8 cellular contexts compared by ENCODE assay signal in genomic region chr7:32495298-32496051, GRCh38. TPM values are rescaled to one million over a fixed set of nuclear protein-coding genes. Genes with fewer than 3 reads are reported as not detected.
A peak's percentile ranks its signal among the peaks of the same experiment; 100 is the strongest.
DNase-seq lines count a peak whose midpoint lies in the region; ATAC-seq, FAIRE-seq and TF ChIP-seq lines count a peak whose summit lies in the region.

AVL9 (plus strand) TSS chr7:32495489; CDS start chr7:32495710, 221 bp downstream.

- TF ChIP-seq CTCF in cardiac muscle cell (IDR thresholded peaks at IDR 0.05; ENCODE audit: low read depth, low read length), result no peak
- no peak for TF ChIP-seq CTCF in tibial nerve (IDR thresholded peaks at IDR 0.05)

- peak within 1 kb of the TSS; percentile 97 for H2AK5ac ChIP-seq in trophoblast cell (ENCODE audit: low read length)

- H2BK5ac ChIP-seq in trophoblast cell (ENCODE audit: low read depth, low read length, poor library complexity), result peak within 1 kb of the TSS; percentile 99

- H3K14ac ChIP-seq in trophoblast cell (ENCODE audit: low read length), result peak within 1 kb of the TSS; percentile 100

- no peak within 1 kb of the TSS for H2BK12ac ChIP-seq in trophoblast cell (ENCODE audit: low read length)

- no peak within 1 kb of the TSS for H3K23ac ChIP-seq in trophoblast cell (ENCODE audit: low read length)

- H3K9me3 ChIP-seq in adipocyte (ENCODE audit: control insufficient read depth, low read length) (no peaks in the 10 kb centered on the region), cardiac muscle cell (ENCODE audit: low read depth) (no peaks in the 10 kb centered on the region), trophoblast cell (ENCODE audit: insufficient read depth, low read depth, low read length) (no peaks in the 10 kb centered on the region), tibial nerve (peaks cover 0 to 4% (median 0%) of the 10 kb centered on the region in 4 donors)

- ATAC-seq in HG02840 (IDR thresholded peaks at IDR 0.05; ENCODE audit: low FRiP score, unreplicated experiment), result peak; percentile 97

- no CpG with 5 or more reads among the region's 67 CpGs for WGBS in trophoblast cell (ENCODE audit: extremely low coverage, insufficient coverage, insufficient read length)
- WGBS in tibial nerve, 2 donors, result 0 to 1% methylated on average over 5 to 38 of the region's 67 CpGs

- H3K4ac ChIP-seq in trophoblast cell (ENCODE audit: low read depth, low read length), result peak within 1 kb of the TSS; percentile 96

- H4K8ac ChIP-seq in trophoblast cell (ENCODE audit: low read depth, low read length), result peak within 1 kb of the TSS; percentile 97

- H3K4me3 ChIP-seq in adipocyte (ENCODE audit: low read length) (peak within 1 kb of the TSS; percentile 99), cardiac muscle cell (peak within 1 kb of the TSS; percentile 80), trophoblast cell (ENCODE audit: low read depth, low read length) (peak within 1 kb of the TSS; percentile 87), tibial nerve (peak within 1 kb of the TSS; percentile 92 to 95 (median 94))

- no peaks in the 10 kb centered on the region for H3K27me3 ChIP-seq in adipocyte (replicated peaks; ENCODE audit: control insufficient read depth, insufficient read depth, low read length)
- H3K27me3 ChIP-seq in cardiac muscle cell, result no peaks in the 10 kb centered on the region
- H3K27me3 ChIP-seq in trophoblast cell (ENCODE audit: insufficient read depth, low read length), result no peaks in the 10 kb centered on the region
- H3K27me3 ChIP-seq in tibial nerve, result no peaks in the 10 kb centered on the region

- H2BK120ac ChIP-seq in trophoblast cell (ENCODE audit: insufficient read depth, low read length, poor library complexity), result peak within 1 kb of the TSS; percentile 95

- H3K4me1 ChIP-seq in adipocyte (ENCODE audit: control insufficient read depth, insufficient read depth, low read length), result peaks cover 12% of the 10 kb centered on the region
- peaks cover 5% of the 10 kb centered on the region for H3K4me1 ChIP-seq in cardiac muscle cell (ENCODE audit: low read depth)
- peaks cover 0 to 2% of the 10 kb centered on the region in 2 experiments for H3K4me1 ChIP-seq in trophoblast cell (ENCODE audit: control insufficient read depth in 1 of 2, insufficient read depth in 2 of 2, low read length in 2 of 2)
- peaks cover 0 to 31% (median 15%) of the 10 kb centered on the region in 4 donors for H3K4me1 ChIP-seq in tibial nerve

- H4K12ac ChIP-seq in trophoblast cell (ENCODE audit: low read depth, low read length), result peak within 1 kb of the TSS; percentile 98

- peak; percentile 97 for TF ChIP-seq POLR2A in GM12892 (IDR thresholded peaks at IDR 0.05; ENCODE audit: low read depth, low read length)
- peak; percentile 80 to 88 for TF ChIP-seq POLR2A in tibial nerve (IDR thresholded peaks at IDR 0.05)

- DNase-seq in GM12892 (ENCODE audit: insufficient read length) (peak; percentile 82), NCI-H1436 (lab: John Stamatoyannopoulos, UW) (peak; percentile 95), T follicular helper cell (ENCODE audit: low read depth) (peak; percentile 98), adipocyte (ENCODE audit: low read depth) (peak; percentile 99), cardiac muscle cell (ENCODE audit: low read depth in 1 of 2, low spot score in 1 of 2) (peak; percentile 98), trophoblast cell (peak; percentile 95), tibial nerve (ENCODE audit: low spot score in 2 of 2) (peak; percentile 94 to 95)

- FAIRE-seq in GM12892 (lab: Jason Lieb, UNC), result peak; percentile 97

- peak within 1 kb of the TSS; percentile 81 for H3K4me2 ChIP-seq in trophoblast cell (ENCODE audit: low read length)

- peak within 1 kb of the TSS; percentile 99 for H4K91ac ChIP-seq in trophoblast cell (ENCODE audit: low read depth, low read length)

- peaks cover 10% of the 10 kb centered on the region for H3K79me1 ChIP-seq in trophoblast cell (ENCODE audit: low read length)

- H2AFZ ChIP-seq in trophoblast cell (ENCODE audit: insufficient read depth, low read length, poor library complexity), result peak within 1 kb of the TSS; percentile 95

- H3K79me2 ChIP-seq in trophoblast cell (ENCODE audit: control insufficient read depth, insufficient read depth, low read length, poor library complexity), result peaks cover 9% of the 10 kb centered on the region

- H3K36me3 ChIP-seq in adipocyte (ENCODE audit: control insufficient read depth, insufficient read depth, low read length, severe bottlenecking) (no peaks in the 10 kb centered on the region), cardiac muscle cell (no peaks in the 10 kb centered on the region), trophoblast cell (ENCODE audit: control insufficient read depth in 1 of 2, insufficient read depth in 2 of 2, low read length in 2 of 2) (no peaks in the 10 kb centered on the region), tibial nerve (peaks cover 0 to 10% (median 0%) of the 10 kb centered on the region in 3 donors)

- peak within 1 kb of the TSS; percentile 96 for H3K9ac ChIP-seq in adipocyte (ENCODE audit: low read length)
- H3K9ac ChIP-seq in trophoblast cell (ENCODE audit: low read length), result peak within 1 kb of the TSS; percentile 96

- H3K18ac ChIP-seq in trophoblast cell (ENCODE audit: low read length), result peak within 1 kb of the TSS; percentile 100

- H3K27ac ChIP-seq in cardiac muscle cell, result peak within 1 kb of the TSS; percentile 96
- H3K27ac ChIP-seq in trophoblast cell (ENCODE audit: low read depth, low read length), result peak within 1 kb of the TSS; percentile 97
- peak within 1 kb of the TSS; percentile 89 to 98 (median 96) for H3K27ac ChIP-seq in tibial nerve

- TF ChIP-seq EP300 in tibial nerve (IDR thresholded peaks at IDR 0.05), result peak; percentile 83 to 97

RNA-seq across cellular contexts. Expression of gene AVL9, which starts in this region (rescaled TPM):
- 16.9 TPM for polyA plus RNA-seq in GM12892 (2012; ENCODE audit: missing spikeins)
- total RNA-seq in cardiac muscle cell (19.9 and 20.0 TPM in 2 replicates), tibial nerve (10 to 100 TPM; 19.4 to 36.1 (median 31.5) TPM)
- polyA plus RNA-seq in cardiac muscle cell, result 12.7 and 13.3 TPM in 2 replicates
- 19.8 and 22.5 TPM in 2 replicates for polyA plus RNA-seq in trophoblast cell (2013)

Comparison
In these comparisons a context has a peak if more than half of its experiments do, and no peak if none do; other contexts are left out.
1. Peak in every context shown above with its lines: DNase-seq, ATAC-seq, H3K4me3 ChIP-seq and H3K27ac ChIP-seq.